Comparison of ENCODE assay signal across 13 cellular contexts in genomic region chr17:27533874-27534815, GRCh38.
DNase-seq lines count a peak whose midpoint lies in the region; ATAC-seq and TF ChIP-seq lines count a peak whose summit lies in the region.
"Had no signal": no experiment of that assay in that cellular context is flagged by ENCODE, and none has a peak within 500 bp of the region (broad histone marks: within the 10 kb centered on the region; RNA-seq: fewer than 3 reads in every experiment).

No MANE protein-coding gene starts in this region.

- DNase-seq in EL (peak; percentile 92), SK-N-SH (no peak), fibroblast of peridontal ligament (ENCODE audit: extremely low read depth) (peak; percentile 76), pulmonary artery endothelial cell (ENCODE audit: low read depth, low spot score) (peak; percentile 13), NCI-H1105 (lab: John Stamatoyannopoulos, UW) (no peak)
- no peak for DNase-seq in stimulated activated CD4-positive, alpha-beta T cell treated with anti-CD3 and anti-CD28 coated beads, Interleukin-4, amount 100 ng/mL, for 24 hours
- no peak for DNase-seq in activated CD4-positive, alpha-beta T cell treated with anti-CD3 and anti-CD28 coated beads, Interleukin-2, amount 10 ng/mL, durations not matched to agents 7 days and 5 days
- DNase-seq: activated CD8-positive, alpha-beta memory T cell treated with anti-CD3 and anti-CD28 coated beads, Interleukin-2, amount 50 U/mL, for 4 hours; cortex of kidney; left colon; NCI-H1694 had no signal

- CTCF ChIA-PET in SK-N-SH (lab: Yijun Ruan, JAX): interaction anchor here (1.1 to 1.6 kb wide), 3 partner anchors 11 to 298 kb away, joined by 3 to 5 read pairs (median 4); no protein-coding TSS in a partner anchor
- CTCF ChIA-PET in activated CD4-positive, alpha-beta T cell treated with anti-CD3 and anti-CD28 coated beads, Interleukin-2, amount 10 ng/mL, durations not matched to agents 7 days and 5 days (lab: Charles Lee): interaction anchor here (1.1 to 1.8 kb wide), 4 partner anchors 13 to 66 kb away, joined by 3 to 8 read pairs (median 4); no protein-coding TSS in a partner anchor

- no peaks in the 10 kb centered on the region for H3K9me2 ChIP-seq in SK-N-SH

- POLR2A ChIA-PET in SK-N-SH (lab: Yijun Ruan, JAX): no interaction called here
- POLR2A ChIA-PET in activated CD4-positive, alpha-beta T cell treated with anti-CD3 and anti-CD28 coated beads, Interleukin-2, amount 10 ng/mL, durations not matched to agents 7 days and 5 days (lab: Charles Lee): no interaction called here

- peaks cover 53% of the 10 kb centered on the region for H3K4me1 Mint-ChIP-seq in activated CD4-positive, alpha-beta T cell treated with anti-CD3 and anti-CD28 coated beads, Interleukin-2, amount 10 ng/mL, durations not matched to agents 7 days and 5 days

- H3K27ac ChIP-seq in SK-N-SH (ENCODE audit: low read depth in 2 of 2, low read length in 1 of 2): peak overlapping the region in 1 of 2 experiments; percentile 27; a peak in 1 of 4 replicates
- H3K27ac ChIP-seq: SK-N-MC had no signal

- TF ChIP-seq EP300 in SK-N-SH (IDR thresholded peaks at IDR 0.05; ENCODE audit: borderline replicate concordance in 1 of 2, low read depth in 1 of 2, low read length in 1 of 2): no peak

- no peaks in the 10 kb centered on the region for H3K9me3 ChIP-seq in SK-N-SH

- no peak for ATAC-seq in GM18907 (IDR thresholded peaks at IDR 0.05; ENCODE audit: unreplicated experiment)

- no peaks in the 10 kb centered on the region for H3K9me3 Mint-ChIP-seq in activated CD4-positive, alpha-beta T cell treated with anti-CD3 and anti-CD28 coated beads, Interleukin-2, amount 10 ng/mL, durations not matched to agents 7 days and 5 days

- H3F3A ChIP-seq in SK-N-SH (replicated peaks; ENCODE audit: insufficient read depth): no peaks in the 10 kb centered on the region

- WGBS in SK-N-SH (ENCODE audit: low lambda C conversion rate): 72% methylated on average over 12 of the region's 14 CpGs

- no peaks in the 10 kb centered on the region for H3K27me3 Mint-ChIP-seq in activated CD4-positive, alpha-beta T cell treated with anti-CD3 and anti-CD28 coated beads, Interleukin-2, amount 10 ng/mL, durations not matched to agents 7 days and 5 days

- no peak overlapping the region for H3K4me3 Mint-ChIP-seq in activated CD4-positive, alpha-beta T cell treated with anti-CD3 and anti-CD28 coated beads, Interleukin-2, amount 10 ng/mL, durations not matched to agents 7 days and 5 days

- no peak overlapping the region for H3K9ac ChIP-seq in SK-N-SH

- peak overlapping the region; percentile 36; the same call in 1 of the 2 replicates for H3K4me2 ChIP-seq in SK-N-SH

- no peaks in the 10 kb centered on the region for H3K36me3 ChIP-seq in SK-N-SH (replicated peaks in 1 of 2; ENCODE audit: control insufficient read depth in 1 of 2, insufficient read depth in 2 of 2, low read length in 1 of 2)

- TF ChIP-seq RAD21 in SK-N-SH (IDR thresholded peaks at IDR 0.05; ENCODE audit: low read length): no peak

- H3K36me3 Mint-ChIP-seq in activated CD4-positive, alpha-beta T cell treated with anti-CD3 and anti-CD28 coated beads, Interleukin-2, amount 10 ng/mL, durations not matched to agents 7 days and 5 days (ENCODE audit: low read depth): no peaks in the 10 kb centered on the region

- H2AFZ ChIP-seq in SK-N-SH (ENCODE audit: low read depth): peak overlapping the region; percentile 57

- TF ChIP-seq CTCF in SK-N-SH (IDR thresholded peaks at IDR 0.05): no peak

- H4K20me1 ChIP-seq in SK-N-SH (ENCODE audit: insufficient read depth): no peaks in the 10 kb centered on the region

- no peaks in the 10 kb centered on the region for H3K79me2 ChIP-seq in SK-N-SH (ENCODE audit: insufficient read depth)

- peaks cover 8 to 14% of the 10 kb centered on the region in 2 experiments; a peak in 2 of 4 replicates for H3K4me1 ChIP-seq in SK-N-SH (ENCODE audit: control insufficient read depth in 1 of 2, insufficient read depth in 2 of 2, low read depth in 1 of 2, low read length in 1 of 2)

- H3K27me3 ChIP-seq in SK-N-SH (ENCODE audit: insufficient read depth): no peaks in the 10 kb centered on the region

- no peak overlapping the region for H3K27ac Mint-ChIP-seq in activated CD4-positive, alpha-beta T cell treated with anti-CD3 and anti-CD28 coated beads, Interleukin-2, amount 10 ng/mL, durations not matched to agents 7 days and 5 days

- no peak overlapping the region for H3K4me3 ChIP-seq in SK-N-SH (ENCODE audit: low read depth in 2 of 2, low read length in 1 of 2)
- H3K4me3 ChIP-seq: SK-N-MC had no signal

TF ChIP-seq in SK-N-SH, 30 proteins besides CTCF, POLR2A, EP300 and RAD21 (continues in another document):
- TF ChIP-seq ZBTB33 (IDR thresholded peaks at IDR 0.05; ENCODE audit: borderline replicate concordance, low read depth) (no peak), PBX3 (IDR thresholded peaks at IDR 0.05) (peak; percentile 31; the same call in 1 of the 2 replicates), IRF3 (IDR thresholded peaks at IDR 0.05; ENCODE audit: low read depth, low read length) (no peak), ELF1 (IDR thresholded peaks at IDR 0.05) (no peak), REST (IDR thresholded peaks at IDR 0.05; ENCODE audit: low read depth, low read length) (no peak), GATA2 (CRISPR knock-in tag; IDR thresholded peaks at IDR 0.05) (no peak), TAF1 (IDR thresholded peaks at IDR 0.05; ENCODE audit: borderline replicate concordance, low read depth, low read length) (no peak), FOSL2 (IDR thresholded peaks at IDR 0.05; ENCODE audit: borderline replicate concordance, low read depth) (peak; percentile 31), USF1 (IDR thresholded peaks at IDR 0.05; ENCODE audit: borderline replicate concordance, low read depth) (no peak), MXI1 (IDR thresholded peaks at IDR 0.05; ENCODE audit: low read depth, low read length) (no peak)

Comparison
In these comparisons a context has a peak if more than half of its experiments do, and no peak if none do; other contexts are left out.
1. DNase-seq: peak in EL (single experiment), fibroblast of peridontal ligament (single experiment) and pulmonary artery endothelial cell (single experiment); none in SK-N-SH (single experiment), NCI-H1105 (single experiment), stimulated activated CD4-positive, alpha-beta T cell treated with anti-CD3 and anti-CD28 coated beads, Interleukin-4, amount 100 ng/mL, for 24 hours (single experiment) and activated CD4-positive, alpha-beta T cell treated with anti-CD3 and anti-CD28 coated beads, Interleukin-2, amount 10 ng/mL, durations not matched to agents 7 days and 5 days (single experiment).